In the genomic region with DNA sequence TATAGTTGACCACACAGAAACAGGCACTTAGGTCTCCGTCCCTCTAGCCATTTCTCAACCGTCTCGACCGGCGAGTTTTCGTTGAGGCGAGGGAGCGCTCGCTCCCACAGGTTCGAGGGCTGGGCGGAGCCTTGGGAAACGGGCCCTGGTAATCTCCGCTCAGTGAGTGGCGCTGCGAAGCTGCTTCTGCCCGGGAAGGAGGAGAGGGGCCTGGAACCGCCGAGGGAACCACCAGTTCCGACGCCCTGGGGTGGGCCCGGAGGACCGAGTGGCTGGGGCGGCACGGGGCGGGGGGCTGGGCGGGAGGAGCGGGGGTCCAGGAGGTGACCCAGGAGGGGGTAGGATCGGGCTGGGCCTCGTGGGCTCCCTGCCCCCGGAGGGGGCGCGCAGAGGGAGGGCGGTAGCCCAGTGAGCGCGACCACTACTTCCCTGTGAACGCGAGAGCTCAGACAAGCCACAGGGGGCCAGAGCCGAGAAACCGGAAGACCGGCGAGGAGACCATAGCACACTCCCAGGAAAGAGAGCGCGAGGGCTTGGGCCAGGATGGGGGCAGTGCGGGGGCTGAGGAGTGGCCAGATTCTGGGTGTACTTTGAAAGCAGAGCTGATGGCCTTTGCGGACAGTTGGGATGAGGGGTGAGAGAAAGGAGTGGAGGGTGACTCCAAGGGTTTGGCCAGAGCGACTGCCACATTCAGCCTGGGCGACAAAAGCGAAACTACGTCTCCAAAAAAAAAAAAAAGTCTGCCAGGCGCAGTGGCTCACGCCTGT, we compare ENCODE assay signal across 1 cellular context.
TF ChIP-seq lines count a peak whose summit lies in the region.

No MANE protein-coding gene starts in this region.

TF ChIP-seq in HepG2, 621 proteins besides CTCF, POLR2A, EP300 and RAD21 (continued from another document and continues in another):
- TF ChIP-seq ZBTB3 (CRISPR knock-in tag; IDR thresholded peaks at IDR 0.05; ENCODE audit: borderline replicate concordance, low read depth) (no peak), WIZ (CRISPR knock-in tag; IDR thresholded peaks at IDR 0.05) (0 out of 2 replicates have a peak, but pooled peaks have one; percentile 57), ZNF382 (CRISPR knock-in tag; IDR thresholded peaks at IDR 0.05; ENCODE audit: borderline replicate concordance) (no peak), KDM1A (CRISPR knock-in tag; IDR thresholded peaks at IDR 0.05) (0 out of 2 replicates have a peak, but pooled peaks have one; percentile 8), MTA3 (CRISPR knock-in tag; IDR thresholded peaks at IDR 0.05) (no peak), ZNF598 (CRISPR knock-in tag; IDR thresholded peaks at IDR 0.05; ENCODE audit: borderline replicate concordance) (peak; percentile 14), SMYD3 (CRISPR knock-in tag; IDR thresholded peaks at IDR 0.05) (no peak), SP140L (CRISPR knock-in tag; IDR thresholded peaks at IDR 0.05; ENCODE audit: borderline replicate concordance) (no peak), ZBTB20 (CRISPR knock-in tag; IDR thresholded peaks at IDR 0.05; ENCODE audit: borderline replicate concordance, low read depth) (no peak), SCMH1 (CRISPR knock-in tag; IDR thresholded peaks at IDR 0.05; ENCODE audit: borderline replicate concordance) (no peak), RFX3 (CRISPR knock-in tag; IDR thresholded peaks at IDR 0.05) (no peak), ZFP62 (CRISPR knock-in tag; IDR thresholded peaks at IDR 0.05) (no peak), NR3C1 (CRISPR knock-in tag; IDR thresholded peaks at IDR 0.05) (no peak), MTF1 (CRISPR knock-in tag; IDR thresholded peaks at IDR 0.05) (0 out of 2 replicates have a peak, but pooled peaks have one; percentile 77), ZNF619 (CRISPR knock-in tag; IDR thresholded peaks at IDR 0.05) (0 out of 2 replicates have a peak, but pooled peaks have one; percentile 6), RBAK (CRISPR knock-in tag; IDR thresholded peaks at IDR 0.05) (0 out of 2 replicates have a peak, but pooled peaks have one; percentile 34), ARNT (IDR thresholded peaks at IDR 0.05) (no peak), GATAD1 (CRISPR knock-in tag; IDR thresholded peaks at IDR 0.05) (0 out of 2 replicates have a peak, but pooled peaks have one; percentile 18), ISX (CRISPR knock-in tag; conservative IDR thresholded peaks at IDR 0.05) (no peak), FIP1L1 (IDR thresholded peaks at IDR 0.05; ENCODE audit: borderline replicate concordance, insufficient read depth, low read depth, low read length) (no peak; the same call in 1 of the 2 replicates), SMAD1 (CRISPR knock-in tag; IDR thresholded peaks at IDR 0.05; ENCODE audit: borderline replicate concordance, low read depth) (no peak), MLLT10 (CRISPR knock-in tag; IDR thresholded peaks at IDR 0.05) (no peak), HDAC6 (IDR thresholded peaks at IDR 0.05; ENCODE audit: low read depth, low read length) (no peak), ZNF256 (CRISPR knock-in tag; conservative IDR thresholded peaks at IDR 0.05) (0 out of 2 replicates have a peak, but pooled peaks have one; percentile 12), ZNF33A (CRISPR knock-in tag; IDR thresholded peaks at IDR 0.05; ENCODE audit: borderline replicate concordance) (no peak), ZNF879 (CRISPR knock-in tag; IDR thresholded peaks at IDR 0.05) (no peak), SP4 (CRISPR knock-in tag; IDR thresholded peaks at IDR 0.05) (peak; percentile 62; the same call in 1 of the 2 replicates), NFIB (CRISPR knock-in tag; IDR thresholded peaks at IDR 0.05; ENCODE audit: borderline replicate concordance) (no peak), ZNF468 (CRISPR knock-in tag; IDR thresholded peaks at IDR 0.05) (no peak), ZNF780A (CRISPR knock-in tag; IDR thresholded peaks at IDR 0.05) (no peak), HDAC1 (CRISPR knock-in tag; IDR thresholded peaks at IDR 0.05) (peak; percentile 67), MED13 (CRISPR knock-in tag; IDR thresholded peaks at IDR 0.05) (no peak), ZFYVE20 (CRISPR knock-in tag; IDR thresholded peaks at IDR 0.05; ENCODE audit: borderline replicate concordance, low read depth) (no peak; the same call in 1 of the 2 replicates), ZNF343 (CRISPR knock-in tag; IDR thresholded peaks at IDR 0.05) (no peak), TRIM24 (CRISPR knock-in tag; IDR thresholded peaks at IDR 0.05) (no peak), ZNF768 (CRISPR knock-in tag; IDR thresholded peaks at IDR 0.05) (no peak), ZBTB42 (CRISPR knock-in tag; IDR thresholded peaks at IDR 0.05) (peak; percentile 27; the same call in 1 of the 2 replicates), ZNF251 (CRISPR knock-in tag; IDR thresholded peaks at IDR 0.05) (no peak), ZFP36L2 (CRISPR knock-in tag; IDR thresholded peaks at IDR 0.05) (no peak), PPARG (CRISPR knock-in tag; conservative IDR thresholded peaks at IDR 0.05) (no peak), MXD4 (CRISPR knock-in tag; IDR thresholded peaks at IDR 0.05) (peak; percentile 40; the same call in 1 of the 2 replicates), MIER3 (CRISPR knock-in tag; IDR thresholded peaks at IDR 0.05; ENCODE audit: borderline replicate concordance) (no peak; the same call in 1 of the 2 replicates), ZMYM3 (CRISPR knock-in tag; IDR thresholded peaks at IDR 0.05) (no peak; the same call in 1 of the 2 replicates)
- TF ChIP-seq, protein P1, sequence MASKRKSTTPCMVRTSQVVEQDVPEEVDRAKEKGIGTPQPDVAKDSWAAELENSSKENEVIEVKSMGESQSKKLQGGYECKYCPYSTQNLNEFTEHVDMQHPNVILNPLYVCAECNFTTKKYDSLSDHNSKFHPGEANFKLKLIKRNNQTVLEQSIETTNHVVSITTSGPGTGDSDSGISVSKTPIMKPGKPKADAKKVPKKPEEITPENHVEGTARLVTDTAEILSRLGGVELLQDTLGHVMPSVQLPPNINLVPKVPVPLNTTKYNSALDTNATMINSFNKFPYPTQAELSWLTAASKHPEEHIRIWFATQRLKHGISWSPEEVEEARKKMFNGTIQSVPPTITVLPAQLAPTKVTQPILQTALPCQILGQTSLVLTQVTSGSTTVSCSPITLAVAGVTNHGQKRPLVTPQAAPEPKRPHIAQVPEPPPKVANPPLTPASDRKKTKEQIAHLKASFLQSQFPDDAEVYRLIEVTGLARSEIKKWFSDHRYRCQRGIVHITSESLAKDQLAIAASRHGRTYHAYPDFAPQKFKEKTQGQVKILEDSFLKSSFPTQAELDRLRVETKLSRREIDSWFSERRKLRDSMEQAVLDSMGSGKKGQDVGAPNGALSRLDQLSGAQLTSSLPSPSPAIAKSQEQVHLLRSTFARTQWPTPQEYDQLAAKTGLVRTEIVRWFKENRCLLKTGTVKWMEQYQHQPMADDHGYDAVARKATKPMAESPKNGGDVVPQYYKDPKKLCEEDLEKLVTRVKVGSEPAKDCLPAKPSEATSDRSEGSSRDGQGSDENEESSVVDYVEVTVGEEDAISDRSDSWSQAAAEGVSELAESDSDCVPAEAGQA (IDR thresholded peaks at IDR 0.05; ENCODE audit: low read depth) = no peak
- TF ChIP-seq, protein P1 (CRISPR knock-in tag; IDR thresholded peaks at IDR 0.05; ENCODE audit: borderline replicate concordance) = 0 out of 2 replicates have a peak, but pooled peaks have one; percentile 41
- TF ChIP-seq, protein P2, sequence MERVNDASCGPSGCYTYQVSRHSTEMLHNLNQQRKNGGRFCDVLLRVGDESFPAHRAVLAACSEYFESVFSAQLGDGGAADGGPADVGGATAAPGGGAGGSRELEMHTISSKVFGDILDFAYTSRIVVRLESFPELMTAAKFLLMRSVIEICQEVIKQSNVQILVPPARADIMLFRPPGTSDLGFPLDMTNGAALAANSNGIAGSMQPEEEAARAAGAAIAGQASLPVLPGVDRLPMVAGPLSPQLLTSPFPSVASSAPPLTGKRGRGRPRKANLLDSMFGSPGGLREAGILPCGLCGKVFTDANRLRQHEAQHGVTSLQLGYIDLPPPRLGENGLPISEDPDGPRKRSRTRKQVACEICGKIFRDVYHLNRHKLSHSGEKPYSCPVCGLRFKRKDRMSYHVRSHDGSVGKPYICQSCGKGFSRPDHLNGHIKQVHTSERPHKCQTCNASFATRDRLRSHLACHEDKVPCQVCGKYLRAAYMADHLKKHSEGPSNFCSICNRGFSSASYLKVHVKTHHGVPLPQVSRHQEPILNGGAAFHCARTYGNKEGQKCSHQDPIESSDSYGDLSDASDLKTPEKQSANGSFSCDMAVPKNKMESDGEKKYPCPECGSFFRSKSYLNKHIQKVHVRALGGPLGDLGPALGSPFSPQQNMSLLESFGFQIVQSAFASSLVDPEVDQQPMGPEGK (CRISPR knock-in tag; IDR thresholded peaks at IDR 0.05) = peak; percentile 87
- TF ChIP-seq, protein P3, sequence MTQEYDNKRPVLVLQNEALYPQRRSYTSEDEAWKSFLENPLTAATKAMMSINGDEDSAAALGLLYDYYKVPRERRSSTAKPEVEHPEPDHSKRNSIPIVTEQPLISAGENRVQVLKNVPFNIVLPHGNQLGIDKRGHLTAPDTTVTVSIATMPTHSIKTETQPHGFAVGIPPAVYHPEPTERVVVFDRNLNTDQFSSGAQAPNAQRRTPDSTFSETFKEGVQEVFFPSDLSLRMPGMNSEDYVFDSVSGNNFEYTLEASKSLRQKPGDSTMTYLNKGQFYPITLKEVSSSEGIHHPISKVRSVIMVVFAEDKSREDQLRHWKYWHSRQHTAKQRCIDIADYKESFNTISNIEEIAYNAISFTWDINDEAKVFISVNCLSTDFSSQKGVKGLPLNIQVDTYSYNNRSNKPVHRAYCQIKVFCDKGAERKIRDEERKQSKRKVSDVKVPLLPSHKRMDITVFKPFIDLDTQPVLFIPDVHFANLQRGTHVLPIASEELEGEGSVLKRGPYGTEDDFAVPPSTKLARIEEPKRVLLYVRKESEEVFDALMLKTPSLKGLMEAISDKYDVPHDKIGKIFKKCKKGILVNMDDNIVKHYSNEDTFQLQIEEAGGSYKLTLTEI (CRISPR knock-in tag; conservative IDR thresholded peaks at IDR 0.05) = no peak
- TF ChIP-seq, protein P4, sequence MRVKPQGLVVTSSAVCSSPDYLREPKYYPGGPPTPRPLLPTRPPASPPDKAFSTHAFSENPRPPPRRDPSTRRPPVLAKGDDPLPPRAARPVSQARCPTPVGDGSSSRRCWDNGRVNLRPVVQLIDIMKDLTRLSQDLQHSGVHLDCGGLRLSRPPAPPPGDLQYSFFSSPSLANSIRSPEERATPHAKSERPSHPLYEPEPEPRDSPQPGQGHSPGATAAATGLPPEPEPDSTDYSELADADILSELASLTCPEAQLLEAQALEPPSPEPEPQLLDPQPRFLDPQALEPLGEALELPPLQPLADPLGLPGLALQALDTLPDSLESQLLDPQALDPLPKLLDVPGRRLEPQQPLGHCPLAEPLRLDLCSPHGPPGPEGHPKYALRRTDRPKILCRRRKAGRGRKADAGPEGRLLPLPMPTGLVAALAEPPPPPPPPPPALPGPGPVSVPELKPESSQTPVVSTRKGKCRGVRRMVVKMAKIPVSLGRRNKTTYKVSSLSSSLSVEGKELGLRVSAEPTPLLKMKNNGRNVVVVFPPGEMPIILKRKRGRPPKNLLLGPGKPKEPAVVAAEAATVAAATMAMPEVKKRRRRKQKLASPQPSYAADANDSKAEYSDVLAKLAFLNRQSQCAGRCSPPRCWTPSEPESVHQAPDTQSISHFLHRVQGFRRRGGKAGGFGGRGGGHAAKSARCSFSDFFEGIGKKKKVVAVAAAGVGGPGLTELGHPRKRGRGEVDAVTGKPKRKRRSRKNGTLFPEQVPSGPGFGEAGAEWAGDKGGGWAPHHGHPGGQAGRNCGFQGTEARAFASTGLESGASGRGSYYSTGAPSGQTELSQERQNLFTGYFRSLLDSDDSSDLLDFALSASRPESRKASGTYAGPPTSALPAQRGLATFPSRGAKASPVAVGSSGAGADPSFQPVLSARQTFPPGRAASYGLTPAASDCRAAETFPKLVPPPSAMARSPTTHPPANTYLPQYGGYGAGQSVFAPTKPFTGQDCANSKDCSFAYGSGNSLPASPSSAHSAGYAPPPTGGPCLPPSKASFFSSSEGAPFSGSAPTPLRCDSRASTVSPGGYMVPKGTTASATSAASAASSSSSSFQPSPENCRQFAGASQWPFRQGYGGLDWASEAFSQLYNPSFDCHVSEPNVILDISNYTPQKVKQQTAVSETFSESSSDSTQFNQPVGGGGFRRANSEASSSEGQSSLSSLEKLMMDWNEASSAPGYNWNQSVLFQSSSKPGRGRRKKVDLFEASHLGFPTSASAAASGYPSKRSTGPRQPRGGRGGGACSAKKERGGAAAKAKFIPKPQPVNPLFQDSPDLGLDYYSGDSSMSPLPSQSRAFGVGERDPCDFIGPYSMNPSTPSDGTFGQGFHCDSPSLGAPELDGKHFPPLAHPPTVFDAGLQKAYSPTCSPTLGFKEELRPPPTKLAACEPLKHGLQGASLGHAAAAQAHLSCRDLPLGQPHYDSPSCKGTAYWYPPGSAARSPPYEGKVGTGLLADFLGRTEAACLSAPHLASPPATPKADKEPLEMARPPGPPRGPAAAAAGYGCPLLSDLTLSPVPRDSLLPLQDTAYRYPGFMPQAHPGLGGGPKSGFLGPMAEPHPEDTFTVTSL (CRISPR knock-in tag; IDR thresholded peaks at IDR 0.05; ENCODE audit: borderline replicate concordance) = no peak
- TF ChIP-seq, protein P5, sequence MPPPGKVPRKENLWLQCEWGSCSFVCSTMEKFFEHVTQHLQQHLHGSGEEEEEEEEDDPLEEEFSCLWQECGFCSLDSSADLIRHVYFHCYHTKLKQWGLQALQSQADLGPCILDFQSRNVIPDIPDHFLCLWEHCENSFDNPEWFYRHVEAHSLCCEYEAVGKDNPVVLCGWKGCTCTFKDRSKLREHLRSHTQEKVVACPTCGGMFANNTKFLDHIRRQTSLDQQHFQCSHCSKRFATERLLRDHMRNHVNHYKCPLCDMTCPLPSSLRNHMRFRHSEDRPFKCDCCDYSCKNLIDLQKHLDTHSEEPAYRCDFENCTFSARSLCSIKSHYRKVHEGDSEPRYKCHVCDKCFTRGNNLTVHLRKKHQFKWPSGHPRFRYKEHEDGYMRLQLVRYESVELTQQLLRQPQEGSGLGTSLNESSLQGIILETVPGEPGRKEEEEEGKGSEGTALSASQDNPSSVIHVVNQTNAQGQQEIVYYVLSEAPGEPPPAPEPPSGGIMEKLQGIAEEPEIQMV (CRISPR knock-in tag; IDR thresholded peaks at IDR 0.05; ENCODE audit: low read depth) = peak; percentile 27; the same call in 1 of the 2 replicates
